In genomic region chr2:231947112-231947511, GRCh38 we compare ENCODE assay signal across 4 cellular contexts. TPM values are rescaled to one million over a fixed set of nuclear protein-coding genes. Genes with fewer than 3 reads are reported as not detected.
"Had no signal": no experiment of that assay in that cellular context is flagged by ENCODE, and none has a peak within 500 bp of the region (broad histone marks: within the 10 kb centered on the region; RNA-seq: fewer than 3 reads in every experiment).

No MANE protein-coding gene starts in this region.

RNA-seq across cellular contexts. Expression of gene NPPC, which starts 20.9 kb away (rescaled TPM):
- total RNA-seq: LHCN-M2, M059J, MCF 10A, NCI-H460 had no signal
